In the genomic region with DNA sequence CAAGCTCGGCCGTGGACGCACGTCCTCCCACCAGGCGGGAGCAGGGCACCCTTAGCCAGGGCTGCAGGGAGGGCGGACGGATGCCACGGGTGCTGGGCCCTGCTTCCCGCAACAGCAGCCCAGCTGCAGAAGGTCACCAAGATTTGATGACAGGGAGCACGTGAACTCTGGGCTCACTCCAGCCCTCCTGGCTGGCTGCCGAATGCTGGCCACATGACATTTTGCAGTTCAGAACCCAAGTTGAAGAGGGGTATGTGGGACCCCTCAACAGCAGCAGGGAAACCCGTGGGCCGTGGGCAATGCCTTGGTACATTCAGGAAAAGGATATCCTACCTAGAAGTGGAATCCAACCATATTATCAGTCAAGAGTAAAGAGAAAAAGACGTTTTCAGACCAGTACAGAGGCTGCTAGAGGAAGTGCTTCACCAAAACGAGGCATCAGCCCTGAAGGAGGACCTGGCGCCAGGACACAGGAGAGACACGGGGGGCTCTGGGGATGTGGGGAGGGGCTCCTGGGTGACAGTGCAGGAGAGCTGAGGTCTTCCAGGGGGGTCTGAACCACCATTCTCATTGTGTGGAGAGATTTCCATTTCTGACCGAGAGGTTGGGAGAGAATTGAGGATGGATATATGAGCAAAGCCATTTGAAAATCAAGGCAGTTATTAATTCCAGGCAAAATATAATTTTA, we compare ENCODE assay signal across 29 cellular contexts.
A peak's percentile ranks its signal among the peaks of the same experiment; 100 is the strongest.
DNase-seq lines count a peak whose midpoint lies in the region; ATAC-seq and TF ChIP-seq lines count a peak whose summit lies in the region.
"Had no signal": no experiment of that assay in that cellular context is flagged by ENCODE, and none has a peak within 500 bp of the region (broad histone marks: within the 10 kb centered on the region; RNA-seq: fewer than 3 reads in every experiment).

No MANE protein-coding gene starts in this region.

- peaks cover 2% of the 10 kb centered on the region for H3F3A ChIP-seq in neural progenitor cell (ENCODE audit: low read depth)

- H3K9me3 Mint-ChIP-seq in neural progenitor cell, result peaks cover 23% of the 10 kb centered on the region

- 83 to 92% methylated on average over 7 to 18 of the region's 18 CpGs for WGBS in upper lobe of left lung, 2 donors

- no peak for TF ChIP-seq EP300 in upper lobe of left lung (IDR thresholded peaks at IDR 0.05)

- H3K4me1 ChIP-seq in neural progenitor cell (peaks cover 11% of the 10 kb centered on the region), upper lobe of left lung (peaks cover 7 to 19% (median 9%) of the 10 kb centered on the region in 4 donors)
- H3K4me1 ChIP-seq: BE2C had no signal

- TF ChIP-seq POLR2A in upper lobe of left lung (IDR thresholded peaks at IDR 0.05), result no peak

- H3K27ac ChIP-seq in coronary artery, result no peak overlapping the region
- no peak overlapping the region for H3K27ac ChIP-seq in neural progenitor cell
- H3K27ac ChIP-seq in upper lobe of left lung, result no peak overlapping the region
- H3K27ac ChIP-seq: HL-60, KMS-11, left lung, testis, VCaP had no signal

- H3K9ac ChIP-seq in neural progenitor cell, result no peak overlapping the region
- H3K9ac ChIP-seq: KMS-11 had no signal

- H3K4me3 ChIP-seq in coronary artery (no peak overlapping the region), neural progenitor cell (no peak overlapping the region), upper lobe of left lung (no peak overlapping the region)
- H3K4me3 ChIP-seq: left lung, MG63, SJSA1, testis had no signal

- H3K9me3 ChIP-seq in neural progenitor cell (ENCODE audit: low read depth) (no peaks in the 10 kb centered on the region), upper lobe of left lung (peaks cover 8 to 29% (median 15%) of the 10 kb centered on the region in 4 donors)
- H3K9me3 ChIP-seq: BE2C, testis had no signal

- TF ChIP-seq CTCF in coronary artery (IDR thresholded peaks at IDR 0.05) (no peak), neural progenitor cell (IDR thresholded peaks at IDR 0.05) (no peak), upper lobe of left lung (IDR thresholded peaks at IDR 0.05) (no peak)

- H3K79me2 ChIP-seq in neural progenitor cell (ENCODE audit: low read depth), result no peaks in the 10 kb centered on the region

- no peaks in the 10 kb centered on the region for H3K27me3 ChIP-seq in neural progenitor cell
- H3K27me3 ChIP-seq in upper lobe of left lung, result no peaks in the 10 kb centered on the region
- H3K27me3 ChIP-seq: BE2C, MG63, SJSA1, testis had no signal

- H3K27me3 Mint-ChIP-seq in neural progenitor cell (ENCODE audit: insufficient read depth, low read depth), result peaks cover 9% of the 10 kb centered on the region
- H3K27me3 Mint-ChIP-seq: activated CD4-positive, alpha-beta T cell treated with anti-CD3 and anti-CD28 coated beads, Interleukin-2, amount 10 ng/mL, durations not matched to agents 7 days and 5 days; stimulated activated naive CD8-positive, alpha-beta T cell treated with anti-CD3 and anti-CD28 coated beads, Interleukin-15, Interleukin-2, amounts not matched to agents 100 ng/mL and 50 ng/mL, for 24 hours had no signal

- H3K27ac Mint-ChIP-seq in neural progenitor cell, result no peak overlapping the region
- H3K27ac Mint-ChIP-seq: activated CD4-positive, alpha-beta T cell treated with anti-CD3 and anti-CD28 coated beads, Interleukin-2, amount 10 ng/mL, durations not matched to agents 7 days and 5 days; activated naive CD4-positive, alpha-beta T cell treated with anti-CD3 and anti-CD28 coated beads for 36 hours; CD8-positive, alpha-beta T cell; immature natural killer cell; stimulated activated naive CD8-positive, alpha-beta T cell treated with anti-CD3 and anti-CD28 coated beads, Interleukin-15, Interleukin-2, amounts not matched to agents 100 ng/mL and 50 ng/mL, for 24 hours had no signal

- intact Hi-C loops in Right ventricle myocardium superior (cut with DNase I), result no loop called here
- intact Hi-C loops in left cardiac atrium (cut with DNase I), result no loop called here

- no peak overlapping the region for H2AFZ ChIP-seq in neural progenitor cell (replicated peaks)

- H3K36me3 ChIP-seq in neural progenitor cell, result no peaks in the 10 kb centered on the region
- H3K36me3 ChIP-seq in upper lobe of left lung, result no peaks in the 10 kb centered on the region
- H3K36me3 ChIP-seq: BE2C, left lung, MG63, SJSA1 had no signal

- no peaks in the 10 kb centered on the region for H4K20me1 ChIP-seq in neural progenitor cell (ENCODE audit: low read depth)

- ATAC-seq in Right ventricle myocardium superior (ENCODE audit: poor library complexity) (no peak), left cardiac atrium (no peak), upper lobe of left lung (ENCODE audit: low FRiP score in 2 of 2) (no peak), esophagus mucosa (no peak)
- ATAC-seq: CD8-positive, alpha-beta T cell; left lung had no signal

- H3K4me1 Mint-ChIP-seq in neural progenitor cell, result peaks cover 14% of the 10 kb centered on the region
- H3K4me1 Mint-ChIP-seq: immature natural killer cell had no signal

- H3K4me2 ChIP-seq in neural progenitor cell, result no peak overlapping the region
- H3K4me2 ChIP-seq: KMS-11 had no signal

- H3K4me3 Mint-ChIP-seq in neural progenitor cell, result peak overlapping the region; percentile 3
- H3K4me3 Mint-ChIP-seq: activated CD4-positive, alpha-beta T cell treated with anti-CD3 and anti-CD28 coated beads, Interleukin-2, amount 10 ng/mL, durations not matched to agents 7 days and 5 days; activated naive CD4-positive, alpha-beta T cell treated with anti-CD3 and anti-CD28 coated beads for 36 hours; CD8-positive, alpha-beta T cell; immature natural killer cell; stimulated activated naive CD8-positive, alpha-beta T cell treated with anti-CD3 and anti-CD28 coated beads, Interleukin-15, Interleukin-2, amounts not matched to agents 100 ng/mL and 50 ng/mL, for 24 hours had no signal

- peak; percentile 47 for DNase-seq in Right ventricle myocardium superior
- DNase-seq in left cardiac atrium, result no peak
- DNase-seq in coronary artery (ENCODE audit: low spot score), result peak; percentile 72
- no peak for DNase-seq in neural progenitor cell (ENCODE audit: low spot score)
- DNase-seq in upper lobe of left lung, result peak; percentile 15 to 69
- no peak for DNase-seq in AG08396 (ENCODE audit: low spot score)
- DNase-seq: ACHN; activated CD4-positive, alpha-beta T cell treated with anti-CD3 and anti-CD28 coated beads, Interleukin-2, amount 10 ng/mL, durations not matched to agents 7 days and 5 days; activated naive CD4-positive, alpha-beta T cell treated with anti-CD3 and anti-CD28 coated beads for 36 hours; amygdala; BE2C; HCEC 1CT; immature natural killer cell; MG63; NCI-H1105 treated with DMSO at 0.1 percent for 48 hours; NCI-H1930; NCI-H69; nucleus accumbens; stimulated activated CD4-positive, alpha-beta T cell treated with anti-CD3 and anti-CD28 coated beads, Interleukin-2, amount 100 ng/mL, for 24 hours; T1000; testis had no signal

- no peaks in the 10 kb centered on the region for H3K36me3 Mint-ChIP-seq in neural progenitor cell
- H3K36me3 Mint-ChIP-seq: immature natural killer cell had no signal

Comparison
In these comparisons a context has a peak if more than half of its experiments do, and no peak if none do; other contexts are left out.
1. DNase-seq: peak in Right ventricle myocardium superior (single experiment), coronary artery (single experiment) and upper lobe of left lung (2 of 2); none in left cardiac atrium (single experiment), neural progenitor cell (single experiment) and AG08396 (single experiment).